ENCODE assay signal across 13 cellular contexts in the genomic region with DNA sequence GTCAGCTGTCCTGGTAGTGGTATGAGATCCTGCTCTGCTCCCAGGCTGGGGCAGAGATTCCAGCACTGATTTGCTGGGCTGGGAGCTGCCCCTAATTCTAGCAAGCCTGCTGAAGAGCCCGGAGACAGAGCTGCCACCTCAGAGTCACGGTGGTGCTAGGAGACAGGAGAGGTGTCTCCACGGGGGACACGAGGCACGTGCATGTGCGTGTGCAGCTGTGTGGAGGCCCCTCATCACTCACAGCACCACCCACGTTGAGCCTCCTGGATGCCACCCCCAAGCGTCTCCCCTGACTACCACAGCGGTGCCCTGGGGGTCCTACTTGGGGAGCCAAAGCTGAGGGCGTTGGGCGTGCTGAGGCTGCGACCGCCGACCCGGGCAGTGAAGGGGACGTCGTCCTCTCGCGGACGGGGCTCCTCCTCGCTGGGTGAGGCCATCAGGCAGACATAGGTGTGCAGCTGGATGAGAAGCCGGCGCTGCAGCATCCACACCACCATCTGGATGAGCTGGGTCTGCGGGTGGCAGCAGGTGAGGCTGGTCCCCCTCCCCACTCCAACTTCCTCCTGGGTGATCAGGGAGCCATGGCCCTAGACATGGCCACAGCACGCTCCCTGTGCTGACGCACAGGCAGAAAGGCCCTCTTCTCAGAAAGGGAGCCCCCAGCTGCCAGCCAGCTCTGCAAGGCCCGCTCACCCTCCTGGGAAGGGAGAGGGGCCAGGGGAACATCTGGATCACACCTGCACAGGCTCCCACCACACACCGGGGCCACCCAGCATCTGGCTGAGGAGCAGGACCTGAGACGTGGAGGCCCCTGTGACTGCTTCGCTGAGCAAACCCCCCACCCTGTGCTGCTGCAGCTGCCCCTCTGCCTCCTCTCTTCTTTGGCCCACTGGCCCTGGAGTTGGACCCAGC.
"Had no signal": no experiment of that assay in that cellular context is flagged by ENCODE, and none has a peak within 500 bp of the region (broad histone marks: within the 10 kb centered on the region; RNA-seq: fewer than 3 reads in every experiment).

No MANE protein-coding gene starts in this region.

- H3K36me3 ChIP-seq: cardiac muscle cell, ovary had no signal

- H3K4me3 ChIP-seq: cardiac muscle cell, ovary, thyroid gland had no signal

- DNase-seq: activated CD4-positive, alpha-beta memory T cell treated with anti-CD3 and anti-CD28 coated beads for 36 hours; activated CD4-positive, alpha-beta T cell treated with anti-CD3 and anti-CD28 coated beads for 36 hours; activated CD8-positive, alpha-beta memory T cell treated with anti-CD3 and anti-CD28 coated beads, Interleukin-2, amount 10 ng/mL, durations not matched to agents 7 days and 5 days; activated naive CD4-positive, alpha-beta T cell treated with anti-CD3 and anti-CD28 coated beads, Interleukin-2, amount 10 ng/mL, durations not matched to agents 7 days and 5 days; activated T-cell treated with anti-CD3 and anti-CD28 coated beads, Interleukin-2, amount 50 U/mL, for 1 hour; mammary epithelial cell; ovary; T-helper 17 cell; thyroid gland had no signal

- ATAC-seq: activated CD4-positive, alpha-beta T cell treated with anti-CD3 and anti-CD28 coated beads for 36 hours; activated CD8-positive, alpha-beta memory T cell treated with anti-CD3 and anti-CD28 coated beads, Interleukin-2, amount 10 ng/mL, durations not matched to agents 7 days and 5 days; esophagus mucosa; stimulated activated effector memory CD8-positive, alpha-beta T cell treated with anti-CD3 and anti-CD28 coated beads, Interleukin-12 subunit alpha, Interleukin-12 subunit beta, amount 100 ng/mL, for 72 hours; T-helper 17 cell had no signal

- H3K27ac ChIP-seq: cardiac muscle cell, ovary, thyroid gland had no signal

- H3K27me3 ChIP-seq: cardiac muscle cell, ovary, thyroid gland had no signal

- H3K9me3 ChIP-seq: ovary, thyroid gland had no signal

- FAIRE-seq: colon had no signal
